ENCODE assay signal across 8 cellular contexts in genomic region chr3:50194128-50194902, GRCh38. TPM values are rescaled to one million over a fixed set of nuclear protein-coding genes. Genes with fewer than 3 reads are reported as not detected.
DNase-seq lines count a peak whose midpoint lies in the region; ATAC-seq and FAIRE-seq lines count a peak whose summit lies in the region.

No MANE protein-coding gene starts in this region.

- H3K4me1 Mint-ChIP-seq in CD4-positive, CD25-positive, alpha-beta regulatory T cell: peaks cover 0 to 17% (median 2%) of the 10 kb centered on the region in 4 donors

- WGBS in small intestine, 3 donors: 11 to 15% (median 13%) methylated on average over 64 to 70 of the region's 70 CpGs

- DNase-seq in CD4-positive, CD25-positive, alpha-beta regulatory T cell: peak; percentile 76 to 86 (median 84)
- DNase-seq in HPDE6-E6E7 (ENCODE audit: extremely low spot score) (peak; percentile 20), T-helper 2 cell (peak; percentile 61 to 83 (median 78)), amniotic epithelial cell (ENCODE audit: low read depth) (peak; percentile 49), hippocampal formation (lab: John Stamatoyannopoulos, UW) (peak; percentile 26 to 68), small intestine (peak; percentile 53)

- FAIRE-seq in small intestine (lab: Jason Lieb, UNC): no peak

- peaks cover 34% of the 10 kb centered on the region for H3K27me3 Mint-ChIP-seq in CD4-positive, CD25-positive, alpha-beta regulatory T cell

- H3K4me3 Mint-ChIP-seq in CD4-positive, CD25-positive, alpha-beta regulatory T cell: peak overlapping the region in 3 of 4 donors; percentile 29 to 79 (median 66)

- ATAC-seq in CD4-positive, CD25-positive, alpha-beta regulatory T cell (ENCODE audit: low read depth in 2 of 2): peak; percentile 80 to 83
- ATAC-seq in HG03196 (IDR thresholded peaks at IDR 0.05; ENCODE audit: unreplicated experiment) (no peak), HG03108 (IDR thresholded peaks at IDR 0.05; ENCODE audit: unreplicated experiment) (no peak)

- no peaks in the 10 kb centered on the region for H3K9me3 ChIP-seq in CD4-positive, CD25-positive, alpha-beta regulatory T cell (ENCODE audit: control insufficient read depth in 2 of 2, low read length in 2 of 2)
- no peaks in the 10 kb centered on the region for H3K9me3 ChIP-seq in small intestine (ENCODE audit: control insufficient read depth, low read depth)

- H3K36me3 Mint-ChIP-seq in CD4-positive, CD25-positive, alpha-beta regulatory T cell: no peaks in the 10 kb centered on the region

- H3K9me3 Mint-ChIP-seq in CD4-positive, CD25-positive, alpha-beta regulatory T cell: peaks cover 0 to 1% (median 0%) of the 10 kb centered on the region in 7 donors

- H3K27ac Mint-ChIP-seq in CD4-positive, CD25-positive, alpha-beta regulatory T cell: peak overlapping the region in 1 of 3 donors; percentile 76

- no peak overlapping the region for H3K27ac ChIP-seq in CD4-positive, CD25-positive, alpha-beta regulatory T cell (ENCODE audit: insufficient read depth, low read length, poor library complexity, severe bottlenecking)
- H3K27ac ChIP-seq in small intestine (ENCODE audit: low read depth in 1 of 2, low read length in 1 of 2): no peak overlapping the region

- peaks cover 25% of the 10 kb centered on the region for H3K4me1 ChIP-seq in CD4-positive, CD25-positive, alpha-beta regulatory T cell (ENCODE audit: control insufficient read depth, insufficient read depth, low read length, poor library complexity, severe bottlenecking)
- no peaks in the 10 kb centered on the region for H3K4me1 ChIP-seq in small intestine (ENCODE audit: control insufficient read depth in 2 of 2, insufficient read depth in 1 of 2, low read depth in 1 of 2, low read length in 1 of 2)

- no peaks in the 10 kb centered on the region for H3K36me3 ChIP-seq in CD4-positive, CD25-positive, alpha-beta regulatory T cell (ENCODE audit: control insufficient read depth, insufficient read depth, low read length)
- no peaks in the 10 kb centered on the region for H3K36me3 ChIP-seq in small intestine (ENCODE audit: control insufficient read depth in 2 of 2, insufficient read depth in 2 of 2, low read length in 2 of 2)

- H3K27me3 ChIP-seq in CD4-positive, CD25-positive, alpha-beta regulatory T cell (ENCODE audit: control insufficient read depth, insufficient read depth, low read length): no peaks in the 10 kb centered on the region
- H3K27me3 ChIP-seq in small intestine (ENCODE audit: control insufficient read depth in 2 of 2, insufficient read depth in 2 of 2, low read length in 2 of 2): peaks cover 0 to 8% of the 10 kb centered on the region in 2 donors

- H3K4me3 ChIP-seq in CD4-positive, CD25-positive, alpha-beta regulatory T cell (ENCODE audit: low read depth, low read length): no peak overlapping the region
- no peak overlapping the region for H3K4me3 ChIP-seq in small intestine (ENCODE audit: low read depth in 1 of 2, low read length in 2 of 2)

RNA-seq across cellular contexts. Expression of gene GNAT1, which starts 2.9 kb away (rescaled TPM):
- not detected for total RNA-seq in CD4-positive, CD25-positive, alpha-beta regulatory T cell
- polyA plus RNA-seq in CD4-positive, CD25-positive, alpha-beta regulatory T cell: not detected
- polyA plus RNA-seq in small intestine: not detected

RNA-seq across cellular contexts. Expression of gene SLC38A3, which starts 10.8 kb away (rescaled TPM):
- not detected for total RNA-seq in CD4-positive, CD25-positive, alpha-beta regulatory T cell
- not detected for polyA plus RNA-seq in CD4-positive, CD25-positive, alpha-beta regulatory T cell
- 1 to 10 TPM in 1 of 3 donors, not detected in 2; 2.1 TPM for polyA plus RNA-seq in small intestine

RNA-seq across cellular contexts. Expression of gene SEMA3F, which starts 39.2 kb away (rescaled TPM):
- 0.52 TPM for total RNA-seq in CD4-positive, CD25-positive, alpha-beta regulatory T cell
- polyA plus RNA-seq in CD4-positive, CD25-positive, alpha-beta regulatory T cell: not detected
- 10 to 100 TPM in 1 of 3 donors, 1 to 10 TPM in 2; 3.0 to 35.7 (median 3.6) TPM for polyA plus RNA-seq in small intestine

RNA-seq across cellular contexts. Expression of gene GNAI2, which starts 41.7 kb away (rescaled TPM):
- total RNA-seq in CD4-positive, CD25-positive, alpha-beta regulatory T cell: 373 TPM
- polyA plus RNA-seq in CD4-positive, CD25-positive, alpha-beta regulatory T cell: 100 to 1,000 TPM; 544 to 696 (median 614) TPM
- 100 to 1,000 TPM in 1 of 3 donors, 10 to 100 TPM in 2; 23.9 to 117 (median 49.2) TPM for polyA plus RNA-seq in small intestine

Comparison
In these comparisons a context has a peak if more than half of its experiments do, and no peak if none do; other contexts are left out.
1. ATAC-seq: peak in CD4-positive, CD25-positive, alpha-beta regulatory T cell (2 of 2); none in HG03196 (single experiment) and HG03108 (single experiment).
2. DNase-seq: peak in every context shown above with its lines; median percentile 84 in CD4-positive, CD25-positive, alpha-beta regulatory T cell; 78 in T-helper 2 cell; 53 in small intestine; 49 in amniotic epithelial cell; 47 in hippocampal formation; 20 in HPDE6-E6E7.